ENCODE assay signal across 14 cellular contexts in the genomic region with DNA sequence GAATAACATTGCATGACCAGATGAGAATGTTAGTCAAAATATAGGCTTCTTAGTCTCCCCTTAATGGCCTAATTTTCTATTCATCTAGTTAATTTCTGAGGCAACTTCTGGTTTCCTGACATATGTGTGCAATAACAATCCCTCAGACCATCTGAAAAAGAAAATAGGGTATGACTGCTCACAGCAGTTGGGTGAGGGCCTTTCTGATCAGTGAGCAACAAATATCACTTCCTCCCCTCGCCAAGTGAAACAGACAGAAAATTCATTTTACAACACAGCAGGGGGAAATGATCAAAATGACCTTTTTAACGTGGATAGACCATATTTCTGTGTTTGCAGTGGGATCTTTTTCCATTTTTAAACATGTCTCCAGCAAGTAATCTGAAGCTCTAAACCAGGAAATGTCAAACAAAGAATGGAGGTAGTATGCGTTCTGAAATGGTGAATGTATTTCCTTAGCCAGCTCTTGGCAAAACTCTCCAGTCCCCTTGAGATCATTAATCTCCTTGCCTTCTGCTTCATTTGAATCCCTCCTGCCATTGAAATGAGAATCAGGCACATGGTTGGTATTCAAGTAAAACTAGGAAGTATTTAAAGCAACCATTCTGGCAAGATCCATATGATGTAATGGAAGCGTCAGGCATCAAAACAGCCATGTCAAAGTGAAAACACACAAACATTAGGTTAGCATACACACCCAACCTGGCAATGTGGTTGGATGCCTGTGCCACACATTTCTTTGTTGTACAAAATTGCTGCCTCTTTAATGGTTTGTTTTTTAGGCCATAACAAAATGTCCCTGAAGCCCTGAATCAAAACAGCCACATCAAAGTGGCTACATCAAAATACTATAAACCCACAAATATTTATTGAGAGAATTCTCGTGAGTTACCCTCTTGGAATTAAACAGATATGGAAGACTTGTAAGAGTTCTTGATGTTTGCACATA.
DNase-seq lines count a peak whose midpoint lies in the region; ATAC-seq and TF ChIP-seq lines count a peak whose summit lies in the region.
"Had no signal": no experiment of that assay in that cellular context is flagged by ENCODE, and none has a peak within 500 bp of the region (broad histone marks: within the 10 kb centered on the region; RNA-seq: fewer than 3 reads in every experiment).

No MANE protein-coding gene starts in this region.

- WGBS in GM23248 (ENCODE audit: low coverage in 1 of 2, low lambda C conversion rate in 2 of 2, missing lambda C conversion rate in 2 of 2), 2 experiments, result 47 to 52% methylated on average over 5 of the region's 5 CpGs
- no CpG with 5 or more reads among the region's 5 CpGs for WGBS in H9 (ENCODE audit: extremely low coverage, insufficient read length, low lambda C conversion rate)

- no peak overlapping the region for H4K8ac ChIP-seq in H9 (replicated peaks; ENCODE audit: insufficient read length, low read depth, low read length)

- peak overlapping the region in 5 of 10 donors; percentile 10 to 54 (median 52) for H3K4me3 Mint-ChIP-seq in naive thymus-derived CD4-positive, alpha-beta T cell
- no peak overlapping the region for H3K4me3 Mint-ChIP-seq in H9

- H2BK20ac ChIP-seq in H9 (ENCODE audit: low read depth, low read length, poor library complexity, severe bottlenecking), result no peak overlapping the region

- H3F3A ChIP-seq in GM23248 (ENCODE audit: insufficient read depth), result peaks cover 24% of the 10 kb centered on the region; the same call in 1 of the 2 replicates

- peaks cover 0 to 2% (median 0%) of the 10 kb centered on the region in 11 donors for H3K9me3 Mint-ChIP-seq in naive thymus-derived CD4-positive, alpha-beta T cell
- no peaks in the 10 kb centered on the region for H3K9me3 Mint-ChIP-seq in H9

- H3K23me2 ChIP-seq in H9 (ENCODE audit: insufficient read length, low read depth, low read length, poor library complexity, severe bottlenecking), result no peaks in the 10 kb centered on the region

- H4K20me1 ChIP-seq in GM23248 (ENCODE audit: insufficient read depth), result no peaks in the 10 kb centered on the region
- H4K20me1 ChIP-seq in H9 (ENCODE audit: control insufficient read depth, insufficient read depth, insufficient read length), result no peaks in the 10 kb centered on the region

- no peaks in the 10 kb centered on the region for H3K36me3 ChIP-seq in GM23248 (ENCODE audit: low read depth)
- H3K36me3 ChIP-seq in naive thymus-derived CD4-positive, alpha-beta T cell (ENCODE audit: control insufficient read depth in 2 of 3, insufficient read depth in 3 of 3, low read length in 3 of 3), result no peaks in the 10 kb centered on the region

- ATAC-seq in naive thymus-derived CD4-positive, alpha-beta T cell, result peak; percentile 29

- POLR2A ChIA-PET in naive thymus-derived CD4-positive, alpha-beta T cell (lab: Charles Lee), result interaction anchor here (0.8 to 4.6 kb wide), 7 partner anchors 9 to 386 kb away, joined by 3 to 30 read pairs (median 3); no protein-coding TSS in a partner anchor

- intact Hi-C loops in naive thymus-derived CD4-positive, alpha-beta T cell (cut with micrococcal nuclease), result loop anchor here in 1 of 2 donors (1.0 kb wide), 1 partner anchor 12 kb away; no protein-coding TSS in a partner anchor

- in situ Hi-C loops in G401 (cut with HindIII; ENCODE audit: low sequenced_read_pairs) (no loop called here), GM23248 (cut with MboI) (no loop called here)

- no peak for TF ChIP-seq CTCF in H9 (conservative IDR thresholded peaks at IDR 0.05)

- H3K79me2 ChIP-seq in GM23248 (ENCODE audit: insufficient read depth) (no peaks in the 10 kb centered on the region), H9 (ENCODE audit: insufficient read depth, low read length) (no peaks in the 10 kb centered on the region)

- no peak overlapping the region for H2BK120ac ChIP-seq in H9 (ENCODE audit: low read depth, low read length, poor library complexity, severe bottlenecking)

- H3T11ph ChIP-seq in H9 (ENCODE audit: low read length), result no peak overlapping the region

- DNase-seq in G401 (ENCODE audit: low spot score) (peak; percentile 50), GM23248 (no peak), SW480 (ENCODE audit: low spot score) (peak; percentile 99), middle frontal gyrus (ENCODE audit: extremely low spot score, low spot score) (no peak), ureter (ENCODE audit: low spot score) (no peak), H9 (no peak), NCI-H1930 (lab: John Stamatoyannopoulos, UW) (no peak)
- no peak for DNase-seq in naive thymus-derived CD4-positive, alpha-beta T cell
- DNase-seq: DND-41, NCI-H1694 treated with DMSO at 0.1 percent for 48 hours, retina had no signal

- no peak overlapping the region for H3K23ac ChIP-seq in H9 (ENCODE audit: insufficient read length, low read depth, low read length)

- no peak overlapping the region for H3K4me3 ChIP-seq in GM23248
- H3K4me3 ChIP-seq in naive thymus-derived CD4-positive, alpha-beta T cell (ENCODE audit: low read length), result no peak overlapping the region
- H3K4me3 ChIP-seq: lung had no signal

- peaks cover 0 to 8% (median 0%) of the 10 kb centered on the region in 5 donors for H3K27me3 Mint-ChIP-seq in naive thymus-derived CD4-positive, alpha-beta T cell
- peaks cover 11% of the 10 kb centered on the region; the same call in 1 of the 2 replicates for H3K27me3 Mint-ChIP-seq in H9 (ENCODE audit: low read depth)

- H2AFZ ChIP-seq in GM23248 (peak overlapping the region; percentile 1; the same call in 1 of the 2 replicates), H9 (ENCODE audit: low read length) (no peak overlapping the region)

- no peak overlapping the region for H3K4ac ChIP-seq in H9 (ENCODE audit: low read depth, low read length)

- H3K79me1 ChIP-seq in H9 (ENCODE audit: insufficient read depth, low read depth, low read length, poor library complexity, severe bottlenecking), result no peaks in the 10 kb centered on the region

- H3K9ac ChIP-seq in GM23248 (no peak overlapping the region), H9 (ENCODE audit: extremely low read depth, insufficient read length, low read length) (no peak overlapping the region)

- no peak overlapping the region for H3K18ac ChIP-seq in H9 (ENCODE audit: insufficient read length, low read depth, low read length)

- H2BK15ac ChIP-seq in H9 (ENCODE audit: low read depth, low read length), result no peak overlapping the region

- no peak overlapping the region for H4K91ac ChIP-seq in H9 (ENCODE audit: insufficient read length, low read depth, low read length)

- no peak overlapping the region for H3K56ac ChIP-seq in H9 (ENCODE audit: insufficient read length, low read depth, low read length)

- peaks cover 0 to 7% (median 3%) of the 10 kb centered on the region in 5 donors for H3K36me3 Mint-ChIP-seq in naive thymus-derived CD4-positive, alpha-beta T cell
- H3K36me3 Mint-ChIP-seq in H9 (ENCODE audit: insufficient read depth in 1 of 3, low read depth in 3 of 3), result no peaks in the 10 kb centered on the region

- H3K9me2 ChIP-seq in GM23248 (ENCODE audit: insufficient read depth), result no peaks in the 10 kb centered on the region

- H3K4me2 ChIP-seq in GM23248 (ENCODE audit: unreplicated experiment) (no peak overlapping the region), H9 (ENCODE audit: insufficient read depth, insufficient read length, low read length) (no peak overlapping the region)

- peaks cover 12 to 53% (median 32%) of the 10 kb centered on the region in 7 donors for H3K4me1 Mint-ChIP-seq in naive thymus-derived CD4-positive, alpha-beta T cell
- H3K4me1 Mint-ChIP-seq in H9, result peaks cover 17 to 23% of the 10 kb centered on the region in 2 experiments

- H3K27ac ChIP-seq in GM23248, result no peak overlapping the region
- H3K27ac ChIP-seq in naive thymus-derived CD4-positive, alpha-beta T cell (ENCODE audit: low read depth, low read length), result no peak overlapping the region
- no peak overlapping the region for H3K27ac ChIP-seq in H9 (ENCODE audit: insufficient read length, low read depth, low read length)
- H3K27ac ChIP-seq: RWPE1, VCaP had no signal

- no peak overlapping the region for H2BK5ac ChIP-seq in H9 (ENCODE audit: insufficient read length, low read length)

- H2AK5ac ChIP-seq in H9 (ENCODE audit: insufficient read length, low read length), result no peak overlapping the region

- H3K9me3 ChIP-seq in GM23248 (ENCODE audit: low read depth) (no peaks in the 10 kb centered on the region), H9 (ENCODE audit: control insufficient read depth, low read depth, low read length) (no peaks in the 10 kb centered on the region)
- no peaks in the 10 kb centered on the region for H3K9me3 ChIP-seq in naive thymus-derived CD4-positive, alpha-beta T cell (ENCODE audit: control insufficient read depth in 2 of 3, low read length in 3 of 3)

- H3K14ac ChIP-seq in H9 (ENCODE audit: insufficient read depth, low read length), result no peak overlapping the region

- H2BK12ac ChIP-seq in H9 (ENCODE audit: insufficient read length, low read depth, low read length), result no peak overlapping the region

- peaks cover 39% of the 10 kb centered on the region for H3K4me1 ChIP-seq in GM23248 (ENCODE audit: insufficient read depth)
- peaks cover 0 to 9% of the 10 kb centered on the region in 2 donors for H3K4me1 ChIP-seq in naive thymus-derived CD4-positive, alpha-beta T cell (ENCODE audit: control insufficient read depth in 2 of 2, insufficient read depth in 2 of 2, low read length in 2 of 2)
- peaks cover 5% of the 10 kb centered on the region; the same call in 1 of the 2 replicates for H3K4me1 ChIP-seq in H9 (ENCODE audit: insufficient read depth, low read length)

- no peak overlapping the region for H4K5ac ChIP-seq in H9 (ENCODE audit: insufficient read length, low read depth, low read length)

- peak overlapping the region in 6 of 9 donors; percentile 12 to 73 (median 50) for H3K27ac Mint-ChIP-seq in naive thymus-derived CD4-positive, alpha-beta T cell
- no peak overlapping the region for H3K27ac Mint-ChIP-seq in H9

- H3K27me3 ChIP-seq in GM23248 (replicated peaks; ENCODE audit: insufficient read depth) (no peaks in the 10 kb centered on the region), H9 (ENCODE audit: insufficient read depth, low read length) (no peaks in the 10 kb centered on the region)
- no peaks in the 10 kb centered on the region for H3K27me3 ChIP-seq in naive thymus-derived CD4-positive, alpha-beta T cell (ENCODE audit: control insufficient read depth in 2 of 2, insufficient read depth in 2 of 2, low read length in 2 of 2)

- CTCF ChIA-PET in naive thymus-derived CD4-positive, alpha-beta T cell (lab: Charles Lee), result interaction anchor here (0.6 kb wide), 1 partner anchor 85 kb away, joined by 3 read pairs; no protein-coding TSS in a partner anchor

Comparison
In these comparisons a context has a peak if more than half of its experiments do, and no peak if none do; other contexts are left out.
1. DNase-seq: peak in G401 (single experiment) and SW480 (single experiment); none in GM23248 (single experiment), naive thymus-derived CD4-positive, alpha-beta T cell (0 of 9), middle frontal gyrus (single experiment), ureter (single experiment), H9 (single experiment) and NCI-H1930 (0 of 2).
2. H3K27ac Mint-ChIP-seq: peak in naive thymus-derived CD4-positive, alpha-beta T cell (6 of 9); none in H9 (0 of 3).